In the genomic region with DNA sequence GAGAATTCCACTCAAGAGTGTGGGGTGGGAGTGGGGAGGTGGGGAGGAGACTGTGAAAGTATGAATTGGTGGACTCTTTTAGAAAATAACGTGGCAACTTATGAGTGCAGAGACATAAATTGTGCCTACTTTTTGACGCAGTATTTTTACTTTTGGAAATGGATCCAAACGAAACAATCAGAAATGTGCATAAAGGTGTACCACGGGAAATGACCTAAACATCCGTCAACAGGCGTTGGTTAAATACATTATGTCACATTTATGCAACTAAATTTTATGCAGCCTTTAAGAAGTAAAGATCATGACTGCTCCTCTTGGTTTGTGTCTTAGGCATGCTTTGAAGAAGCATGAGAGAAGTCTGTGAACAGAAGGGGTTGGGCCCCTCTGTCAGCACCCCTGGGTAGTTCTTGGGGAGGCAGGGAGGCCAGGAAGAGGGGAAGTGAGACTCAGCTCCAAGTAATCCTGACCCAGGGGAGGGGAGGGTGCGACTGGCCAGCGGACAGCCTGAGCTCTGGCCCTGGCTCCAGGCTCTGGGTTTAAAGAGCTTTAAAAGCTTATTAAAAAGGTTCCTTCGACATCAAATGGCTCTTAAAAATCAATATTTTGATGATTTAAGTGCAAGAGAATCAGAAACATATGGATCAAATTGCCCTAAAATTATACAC, we compare ENCODE assay signal across 19 cellular contexts.
A peak's percentile ranks its signal among the peaks of the same experiment; 100 is the strongest.
DNase-seq lines count a peak whose midpoint lies in the region; ATAC-seq and TF ChIP-seq lines count a peak whose summit lies in the region.
"Had no signal": no experiment of that assay in that cellular context is flagged by ENCODE, and none has a peak within 500 bp of the region (broad histone marks: within the 10 kb centered on the region; RNA-seq: fewer than 3 reads in every experiment).

No MANE protein-coding gene starts in this region.

- no peak overlapping the region; the same call in 1 of the 2 replicates for H4K91ac ChIP-seq in IMR-90 (ENCODE audit: insufficient read depth, low read depth, low read length)

- TF ChIP-seq POLR2A in IMR-90 (IDR thresholded peaks at IDR 0.05; ENCODE audit: low read depth, low read length) = no peak
- no peak for TF ChIP-seq POLR2A in sigmoid colon (IDR thresholded peaks at IDR 0.05)

- H3K4ac ChIP-seq in IMR-90 (ENCODE audit: low read depth, low read length) = peak overlapping the region; percentile 11; the same call in 1 of the 2 replicates

- no peak for TF ChIP-seq CTCF in IMR-90 (conservative IDR thresholded peaks at IDR 0.05; ENCODE audit: low read depth, low read length)
- no peak for TF ChIP-seq CTCF in foreskin fibroblast (IDR thresholded peaks at IDR 0.05; ENCODE audit: low read depth, low read length)
- TF ChIP-seq CTCF in sigmoid colon (IDR thresholded peaks at IDR 0.05) = no peak

- H3K9ac ChIP-seq in IMR-90 (ENCODE audit: low read depth, low read length) (no peak overlapping the region; the same call in 1 of the 2 replicates), adipocyte (ENCODE audit: low read length) (peak overlapping the region; percentile 60)

- H3K4me1 Mint-ChIP-seq in T-helper 17 cell = peaks cover 2% of the 10 kb centered on the region
- H3K4me1 Mint-ChIP-seq: CD4-positive, alpha-beta memory T cell had no signal

- no peak overlapping the region for H2AK5ac ChIP-seq in IMR-90 (ENCODE audit: low read depth, low read length)

- no peaks in the 10 kb centered on the region for H3K27me3 ChIP-seq in IMR-90 (ENCODE audit: control insufficient read depth, insufficient read depth, low read length)
- H3K27me3 ChIP-seq in adipocyte (replicated peaks; ENCODE audit: control insufficient read depth, insufficient read depth, low read length) = no peaks in the 10 kb centered on the region
- no peaks in the 10 kb centered on the region for H3K27me3 ChIP-seq in sigmoid colon
- H3K27me3 ChIP-seq: BE2C, SJSA1 had no signal

- peaks cover 0 to 1% of the 10 kb centered on the region in 2 experiments; a peak in 1 of 4 replicates for H3K79me1 ChIP-seq in IMR-90 (ENCODE audit: low read depth in 1 of 2, low read length in 2 of 2)

- 87% methylated on average over 3 of the region's 9 CpGs; no CpG with 5 or more reads in 1 of the 2 experiments for WGBS in IMR-90 (ENCODE audit: extremely low coverage in 2 of 2, insufficient read length in 1 of 2), 2 experiments
- 89 to 91% methylated on average over 9 of the region's 9 CpGs for WGBS in sigmoid colon, 2 donors

- peaks cover 41% of the 10 kb centered on the region for H3K27me3 Mint-ChIP-seq in T-helper 17 cell

- no peaks in the 10 kb centered on the region for H3K36me3 ChIP-seq in IMR-90 (ENCODE audit: control insufficient read depth, insufficient read depth, low read length)
- H3K36me3 ChIP-seq in adipocyte (ENCODE audit: control insufficient read depth, insufficient read depth, low read length, severe bottlenecking) = no peaks in the 10 kb centered on the region
- H3K36me3 ChIP-seq in sigmoid colon = no peaks in the 10 kb centered on the region
- H3K36me3 ChIP-seq: BE2C, SJSA1 had no signal

- peak overlapping the region; percentile 14; the same call in 1 of the 3 replicates for H2BK15ac ChIP-seq in IMR-90 (ENCODE audit: low read depth, low read length)

- H3K4me3 Mint-ChIP-seq in T-helper 17 cell = no peak overlapping the region
- H3K4me3 Mint-ChIP-seq: CD4-positive, alpha-beta memory T cell had no signal

- no peak overlapping the region for H3K27ac Mint-ChIP-seq in T-helper 17 cell
- H3K27ac Mint-ChIP-seq: CD4-positive, alpha-beta memory T cell had no signal

- POLR2A ChIA-PET in IMR-90 (lab: Charles Lee; ENCODE audit: unreplicated experiment) = no interaction called here

- H3K18ac ChIP-seq in IMR-90 (ENCODE audit: low read depth, low read length) = peak overlapping the region; percentile 54; the same call in 1 of the 2 replicates

- no peak overlapping the region; the same call in 1 of the 2 replicates for H2BK20ac ChIP-seq in IMR-90 (ENCODE audit: low read depth, low read length)

- H3K9me3 ChIP-seq in IMR-90 (ENCODE audit: control insufficient read depth, insufficient read depth, low read length) = no peaks in the 10 kb centered on the region
- no peaks in the 10 kb centered on the region for H3K9me3 ChIP-seq in adipocyte (ENCODE audit: control insufficient read depth, low read length)
- no peaks in the 10 kb centered on the region for H3K9me3 ChIP-seq in sigmoid colon
- no peaks in the 10 kb centered on the region for H3K9me3 ChIP-seq in T-helper 17 cell (ENCODE audit: control insufficient read depth, low read length, poor library complexity, severe bottlenecking)
- H3K9me3 ChIP-seq: BE2C, SJSA1 had no signal

- no peak for DNase-seq in IMR-90
- no peak for DNase-seq in adipocyte (ENCODE audit: low read depth)
- DNase-seq in foreskin fibroblast = peak; percentile 63 to 75
- peak; percentile 35 for DNase-seq in sigmoid colon
- no peak for DNase-seq in T-helper 17 cell
- no peak for DNase-seq in NCI-H2227 (lab: John Stamatoyannopoulos, UW; ENCODE audit: unreplicated experiment)
- no peak for DNase-seq in GM19240 (ENCODE audit: insufficient read length, low spot score)
- DNase-seq: BE2C; Calu3; CD4-positive, alpha-beta memory T cell; DMS53; HCEC 1CT; KBM-7; NCI-H146; NCI-H2081; NCI-H510A; NCI-H774; PC-9 had no signal

- peaks cover 4% of the 10 kb centered on the region for H3K36me3 Mint-ChIP-seq in T-helper 17 cell (ENCODE audit: low read depth)
- H3K36me3 Mint-ChIP-seq: CD4-positive, alpha-beta memory T cell had no signal

- no TSS peak for BruUV-seq in IMR-90 (replicated peaks; lab: Mats Ljungman, UMichigan)

- H2AFZ ChIP-seq in IMR-90 (replicated peaks; ENCODE audit: low read length, poor library complexity) = no peak overlapping the region
- H2AFZ ChIP-seq: PC-9 had no signal

- ATAC-seq in IMR-90 (ENCODE audit: low read depth) = no peak
- ATAC-seq in T-helper 17 cell = no peak

- H4K5ac ChIP-seq in IMR-90 (ENCODE audit: low read depth, low read length) = peak overlapping the region; percentile 47; the same call in 1 of the 2 replicates

- peak overlapping the region; percentile 35; the same call in 1 of the 2 replicates for H2BK120ac ChIP-seq in IMR-90 (ENCODE audit: low read depth, low read length)

- peak overlapping the region; percentile 18; the same call in 1 of the 2 replicates for H3K23ac ChIP-seq in IMR-90 (ENCODE audit: low read depth, low read length)

- H3K4me3 ChIP-seq in IMR-90 (ENCODE audit: insufficient read depth, low read depth, low read length) (no peak overlapping the region), adipocyte (ENCODE audit: low read length) (no peak overlapping the region), foreskin fibroblast (ENCODE audit: low read depth in 1 of 2, low read length in 2 of 2) (no peak overlapping the region), sigmoid colon (no peak overlapping the region)
- H3K4me3 ChIP-seq: PC-9, SJSA1 had no signal

- no peak for TF ChIP-seq EP300 in sigmoid colon (IDR thresholded peaks at IDR 0.05)

- no peak overlapping the region for H2AK9ac ChIP-seq in IMR-90 (replicated peaks; ENCODE audit: low read depth, low read length, poor library complexity)

- H2BK5ac ChIP-seq in IMR-90 (ENCODE audit: low read depth, low read length, poor library complexity, severe bottlenecking) = no peak overlapping the region

- H3K14ac ChIP-seq in IMR-90 (replicated peaks; ENCODE audit: low read depth, low read length) = peak overlapping the region; percentile 17; the same call in 1 of the 2 replicates

- intact Hi-C loops in IMR-90 (cut with micrococcal nuclease) = no loop called here
- intact Hi-C loops in sigmoid colon (cut with DNase I) = no loop called here

- peaks cover 22% of the 10 kb centered on the region for H3K4me1 ChIP-seq in IMR-90 (ENCODE audit: control insufficient read depth, insufficient read depth, low read length)
- peaks cover 55% of the 10 kb centered on the region for H3K4me1 ChIP-seq in adipocyte (ENCODE audit: control insufficient read depth, insufficient read depth, low read length)
- H3K4me1 ChIP-seq in sigmoid colon = peaks cover 0 to 38% (median 27%) of the 10 kb centered on the region in 4 donors
- H3K4me1 ChIP-seq: BE2C had no signal

- H3K4me2 ChIP-seq in IMR-90 (ENCODE audit: low read depth, low read length) = no peak overlapping the region; the same call in 1 of the 2 replicates
- H3K4me2 ChIP-seq: PC-9 had no signal

- no peak overlapping the region for H4K8ac ChIP-seq in IMR-90 (ENCODE audit: low read depth in 2 of 2, low read length in 2 of 2)

- no peak overlapping the region for H3K56ac ChIP-seq in IMR-90 (ENCODE audit: extremely low read depth, insufficient read depth, low read length)

- in situ Hi-C loops in IMR-90 (cut with MboI; ENCODE audit: low sequenced_read_pairs) = no loop called here

- H3K27ac ChIP-seq in IMR-90 (ENCODE audit: insufficient read depth, low read length) (peak overlapping the region; percentile 78; the same call in 1 of the 2 replicates), sigmoid colon (no peak overlapping the region)
- H3K27ac ChIP-seq: PC-9, SJSA1 had no signal

- CTCF ChIA-PET in IMR-90 (lab: Yijun Ruan, JAX) = interaction anchor here (1.2 kb wide), 1 partner anchor 60 kb away, joined by 3 read pairs; no protein-coding TSS in a partner anchor

- no peak for TF ChIP-seq RAD21 in IMR-90 (IDR thresholded peaks at IDR 0.05; ENCODE audit: low read length)

- no peaks in the 10 kb centered on the region for H4K20me1 ChIP-seq in IMR-90 (ENCODE audit: insufficient read depth, low read length)

- dilution Hi-C loops in IMR-90 (cut with HindIII; ENCODE audit: low sequenced_read_pairs, unreplicated experiment) = no loop called here

- peaks cover 14% of the 10 kb centered on the region for H3K9me1 ChIP-seq in IMR-90 (ENCODE audit: insufficient read depth, low read length)

TF ChIP-seq in IMR-90, 13 proteins besides CTCF, POLR2A, EP300 and RAD21 (continues in another document):
- TF ChIP-seq NFE2L2 (IDR thresholded peaks at IDR 0.05; ENCODE audit: low read depth, low read length) = no peak
- no peak for TF ChIP-seq RFX5 (IDR thresholded peaks at IDR 0.05; ENCODE audit: low read depth, low read length)
- no peak for TF ChIP-seq MAFK (IDR thresholded peaks at IDR 0.05; ENCODE audit: low read depth, low read length)
- TF ChIP-seq, protein P1, sequence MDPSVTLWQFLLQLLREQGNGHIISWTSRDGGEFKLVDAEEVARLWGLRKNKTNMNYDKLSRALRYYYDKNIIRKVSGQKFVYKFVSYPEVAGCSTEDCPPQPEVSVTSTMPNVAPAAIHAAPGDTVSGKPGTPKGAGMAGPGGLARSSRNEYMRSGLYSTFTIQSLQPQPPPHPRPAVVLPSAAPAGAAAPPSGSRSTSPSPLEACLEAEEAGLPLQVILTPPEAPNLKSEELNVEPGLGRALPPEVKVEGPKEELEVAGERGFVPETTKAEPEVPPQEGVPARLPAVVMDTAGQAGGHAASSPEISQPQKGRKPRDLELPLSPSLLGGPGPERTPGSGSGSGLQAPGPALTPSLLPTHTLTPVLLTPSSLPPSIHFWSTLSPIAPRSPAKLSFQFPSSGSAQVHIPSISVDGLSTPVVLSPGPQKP (IDR thresholded peaks at IDR 0.05; ENCODE audit: borderline replicate concordance, low read depth, low read length) = no peak
- TF ChIP-seq CEBPB (IDR thresholded peaks at IDR 0.05; ENCODE audit: low read depth, low read length) = no peak
- no peak for TF ChIP-seq MXI1 (IDR thresholded peaks at IDR 0.05; ENCODE audit: borderline replicate concordance, low read depth, low read length)
- no peak for TF ChIP-seq FOS (IDR thresholded peaks at IDR 0.05; ENCODE audit: low read depth, low read length)
- no peak for TF ChIP-seq BHLHE40 (IDR thresholded peaks at IDR 0.05; ENCODE audit: low read depth, low read length)

Comparison
In these comparisons a context has a peak if more than half of its experiments do, and no peak if none do; other contexts are left out.
1. DNase-seq: peak in foreskin fibroblast (2 of 2) and sigmoid colon (single experiment); none in IMR-90 (single experiment), adipocyte (single experiment), T-helper 17 cell (0 of 3), NCI-H2227 (single experiment) and GM19240 (single experiment).